10 cellular contexts compared by ENCODE assay signal in genomic region chr22:40462195-40462988, GRCh38.
A peak's percentile ranks its signal among the peaks of the same experiment; 100 is the strongest.
DNase-seq lines count a peak whose midpoint lies in the region; ATAC-seq and TF ChIP-seq lines count a peak whose summit lies in the region.
"Had no signal": no experiment of that assay in that cellular context is flagged by ENCODE, and none has a peak within 500 bp of the region (broad histone marks: within the 10 kb centered on the region; RNA-seq: fewer than 3 reads in every experiment).

No MANE protein-coding gene starts in this region.

- H3K23ac ChIP-seq in neuronal stem cell (ENCODE audit: low read depth, low read length, poor library complexity) = no peak overlapping the region

- H3K4me1 ChIP-seq in spleen (peaks cover 19 to 99% (median 62%) of the 10 kb centered on the region in 6 donors), neuronal stem cell (ENCODE audit: control insufficient read depth in 2 of 2, insufficient read depth in 1 of 2, low read depth in 1 of 2, low read length in 2 of 2) (no peaks in the 10 kb centered on the region)

- H3K4ac ChIP-seq in neuronal stem cell (ENCODE audit: low read length) = no peak overlapping the region

- H3K27me3 ChIP-seq in spleen (replicated peaks in 1 of 7) = no peaks in the 10 kb centered on the region
- no peaks in the 10 kb centered on the region for H3K27me3 ChIP-seq in neuronal stem cell (ENCODE audit: control insufficient read depth in 3 of 3, insufficient read depth in 3 of 3, low read depth in 1 of 3, low read length in 3 of 3)

- H3K4me3 ChIP-seq in GM12864 (ENCODE audit: low read depth, low read length) = peak overlapping the region; percentile 67
- peak overlapping the region; percentile 30 for H3K4me3 ChIP-seq in coronary artery
- peak overlapping the region; percentile 33 to 83 (median 52) for H3K4me3 ChIP-seq in spleen
- no peak overlapping the region for H3K4me3 ChIP-seq in neuronal stem cell (ENCODE audit: low read length in 2 of 2)

- 18 to 36% (median 20%) methylated on average over 7 of the region's 7 CpGs for WGBS in spleen, 5 donors
- WGBS in neuronal stem cell (ENCODE audit: extremely low coverage in 2 of 2, insufficient read length in 2 of 2, insufficient replicate concordance in 1 of 2), 2 donors = no CpG with 5 or more reads among the region's 7 CpGs

- H3K14ac ChIP-seq in neuronal stem cell (ENCODE audit: low read length) = no peak overlapping the region

- no peak for DNase-seq in GM12864 (ENCODE audit: low read depth)
- peak in 3 of 5 donors; percentile 6 to 41 (median 8) for DNase-seq in T-helper 1 cell
- DNase-seq in coronary artery (ENCODE audit: low spot score) = no peak
- DNase-seq in spleen = no peak
- no peak for DNase-seq in neuronal stem cell (ENCODE audit: low spot score)
- DNase-seq in G401 (ENCODE audit: low spot score) = no peak
- DNase-seq: mesenchymal stem cell, NCI-H1092 treated with DMSO at 0.1 percent for 48 hours had no signal

- in situ Hi-C loops in G401 (cut with HindIII; ENCODE audit: low sequenced_read_pairs) = no loop called here

- TF ChIP-seq CTCF in GM12864 (IDR thresholded peaks at IDR 0.05; ENCODE audit: low read depth, low read length, missing control alignments) (no peak), coronary artery (IDR thresholded peaks at IDR 0.05) (no peak), spleen (IDR thresholded peaks at IDR 0.05 in 8 of 11, conservative IDR thresholded peaks at IDR 0.05 in 3 of 11) (no peak)

- H3K4me2 ChIP-seq in neuronal stem cell (ENCODE audit: insufficient read depth, low read length, poor library complexity, severe bottlenecking) = no peak overlapping the region

- H3K27ac ChIP-seq in coronary artery = no peak overlapping the region
- peak overlapping the region; percentile 62 to 95 (median 88) for H3K27ac ChIP-seq in spleen
- no peak overlapping the region for H3K27ac ChIP-seq in neuronal stem cell (replicated peaks; ENCODE audit: low read length)

- TF ChIP-seq POLR2A in spleen (IDR thresholded peaks at IDR 0.05) (no peak), GM18505 (IDR thresholded peaks at IDR 0.05; ENCODE audit: borderline replicate concordance, extremely low read depth, insufficient read depth, insufficient read length) (no peak)

- H3K79me1 ChIP-seq in neuronal stem cell (ENCODE audit: low read depth, low read length) = no peaks in the 10 kb centered on the region

- no peak overlapping the region for H3K9ac ChIP-seq in neuronal stem cell (ENCODE audit: low read depth, low read length, poor library complexity)

- no peak overlapping the region for H4K8ac ChIP-seq in neuronal stem cell (ENCODE audit: low read depth, low read length)

- no peak overlapping the region for H2AK5ac ChIP-seq in neuronal stem cell (ENCODE audit: low read depth, low read length)

- no peak overlapping the region for H2AFZ ChIP-seq in neuronal stem cell (ENCODE audit: low read length)

- no peak overlapping the region for H2BK15ac ChIP-seq in neuronal stem cell (ENCODE audit: low read length)

- H2BK120ac ChIP-seq in neuronal stem cell (ENCODE audit: low read depth, low read length) = no peak overlapping the region

- intact Hi-C loops in spleen (cut with DNase I; ENCODE audit: low total_unique reads) = no loop called here

- no peak overlapping the region for H2BK5ac ChIP-seq in neuronal stem cell (ENCODE audit: low read length)

- no peak overlapping the region for H3K18ac ChIP-seq in neuronal stem cell (ENCODE audit: low read length)

- H4K91ac ChIP-seq in neuronal stem cell (ENCODE audit: low read depth, low read length, poor library complexity) = no peak overlapping the region

- no peak overlapping the region for H2BK12ac ChIP-seq in neuronal stem cell (ENCODE audit: low read length)

- H3K36me3 ChIP-seq in spleen (peaks cover 0 to 17% (median 4%) of the 10 kb centered on the region in 6 donors), neuronal stem cell (replicated peaks in 1 of 2; ENCODE audit: control insufficient read depth in 2 of 2, insufficient read depth in 2 of 2, low read length in 2 of 2) (peaks cover 2 to 20% of the 10 kb centered on the region in 2 donors)

- ATAC-seq in HG03159 (IDR thresholded peaks at IDR 0.05; ENCODE audit: unreplicated experiment) (no peak), GM18505 (IDR thresholded peaks at IDR 0.05; ENCODE audit: unreplicated experiment) (no peak)

- H3K9me3 ChIP-seq in spleen (no peaks in the 10 kb centered on the region), neuronal stem cell (replicated peaks in 1 of 2; ENCODE audit: control insufficient read depth in 2 of 2, insufficient read depth in 1 of 2, low read depth in 1 of 2, low read length in 2 of 2) (no peaks in the 10 kb centered on the region)

Comparison
In these comparisons a context has a peak if more than half of its experiments do, and no peak if none do; other contexts are left out.
1. DNase-seq: peak in T-helper 1 cell (3 of 5); none in GM12864 (single experiment), coronary artery (single experiment), spleen (single experiment), neuronal stem cell (single experiment) and G401 (single experiment).
2. H3K4me3 ChIP-seq: peak in GM12864 (single experiment), coronary artery (single experiment) and spleen (8 of 8); none in neuronal stem cell (0 of 2).
3. H3K27ac ChIP-seq: peak in spleen (8 of 8); none in coronary artery (0 of 2) and neuronal stem cell (single experiment).